In genomic region chr6:32973934-32974333, GRCh38 we compare ENCODE assay signal across 6 cellular contexts. TPM values are rescaled to one million over a fixed set of nuclear protein-coding genes. Genes with fewer than 3 reads are reported as not detected.
DNase-seq lines count a peak whose midpoint lies in the region; ATAC-seq and TF ChIP-seq lines count a peak whose summit lies in the region.

No MANE protein-coding gene starts in this region.

- H3K36me3 ChIP-seq in KMS-11 (ENCODE audit: insufficient read depth): peaks cover 40% of the 10 kb centered on the region; the same call in 1 of the 2 replicates
- H3K36me3 ChIP-seq in body of pancreas (replicated peaks in 1 of 2; ENCODE audit: insufficient read depth in 1 of 2, low read depth in 2 of 2): peaks cover 27 to 36% of the 10 kb centered on the region in 2 donors

- peak overlapping the region; percentile 83 to 87 for H3K27ac Mint-ChIP-seq in natural killer cell treated with Interleukin-12 subunit alpha and Interleukin-12 subunit beta and Interleukin-15 and Interleukin-18, amount 100 ng/mL, for 72 hours

- H2AFZ ChIP-seq in KMS-11 (ENCODE audit: low read depth): no peak overlapping the region

- TF ChIP-seq POLR2A in body of pancreas (IDR thresholded peaks at IDR 0.05): peak in 2 of 3 donors; percentile 7 to 18

- H3K27me3 ChIP-seq in KMS-11 (ENCODE audit: insufficient read depth, low read depth): no peaks in the 10 kb centered on the region
- no peaks in the 10 kb centered on the region for H3K27me3 ChIP-seq in body of pancreas

- H3K4me1 Mint-ChIP-seq in natural killer cell treated with Interleukin-12 subunit alpha and Interleukin-12 subunit beta and Interleukin-15 and Interleukin-18, amount 100 ng/mL, for 72 hours (ENCODE audit: low read depth in 2 of 2): peaks cover 58 to 65% of the 10 kb centered on the region in 2 donors

- intact Hi-C loops in body of pancreas (cut with DNase I): no loop called here

- peak overlapping the region; percentile 93 for H3K4me3 Mint-ChIP-seq in natural killer cell treated with Interleukin-12 subunit alpha and Interleukin-12 subunit beta and Interleukin-15 and Interleukin-18, amount 100 ng/mL, for 72 hours

- H3K4me3 ChIP-seq in KMS-11 (IDR thresholded peaks at IDR 0.05; ENCODE audit: insufficient read depth, low read depth, low read length): no peak overlapping the region
- peak overlapping the region; percentile 83 to 96 for H3K4me3 ChIP-seq in body of pancreas

- peaks cover 26% of the 10 kb centered on the region for H3K4me1 ChIP-seq in KMS-11 (ENCODE audit: low read depth, poor library complexity, severe bottlenecking)
- peaks cover 43% of the 10 kb centered on the region for H3K4me1 ChIP-seq in body of pancreas

- WGBS in body of pancreas, 2 donors: 0 to 1% methylated on average over 4 of the region's 4 CpGs

- DNase-seq in AG08395 (ENCODE audit: low spot score) (peak; percentile 56), body of pancreas (no peak)
- DNase-seq in natural killer cell treated with Interleukin-12 subunit alpha and Interleukin-12 subunit beta and Interleukin-15 and Interleukin-18, amount 100 ng/mL, for 72 hours (ENCODE audit: low spot score): no peak

- H3K9ac ChIP-seq in KMS-11: peak overlapping the region; percentile 100; the same call in 1 of the 2 replicates

- ATAC-seq in body of pancreas (no peak), HG02981 (IDR thresholded peaks at IDR 0.05; ENCODE audit: unreplicated experiment) (no peak), HG02642 (IDR thresholded peaks at IDR 0.05; ENCODE audit: poor library complexity, unreplicated experiment) (no peak)
- no peak for ATAC-seq in natural killer cell treated with Interleukin-12 subunit alpha and Interleukin-12 subunit beta and Interleukin-15 and Interleukin-18, amount 100 ng/mL, for 72 hours

- no peaks in the 10 kb centered on the region for H3K9me3 Mint-ChIP-seq in natural killer cell treated with Interleukin-12 subunit alpha and Interleukin-12 subunit beta and Interleukin-15 and Interleukin-18, amount 100 ng/mL, for 72 hours

- no peaks in the 10 kb centered on the region for H3K27me3 Mint-ChIP-seq in natural killer cell treated with Interleukin-12 subunit alpha and Interleukin-12 subunit beta and Interleukin-15 and Interleukin-18, amount 100 ng/mL, for 72 hours

- no peaks in the 10 kb centered on the region for H3K9me3 ChIP-seq in body of pancreas

- peaks cover 60% of the 10 kb centered on the region for H4K20me1 ChIP-seq in KMS-11 (ENCODE audit: insufficient read depth)

- peaks cover 58% of the 10 kb centered on the region for H3K36me3 Mint-ChIP-seq in natural killer cell treated with Interleukin-12 subunit alpha and Interleukin-12 subunit beta and Interleukin-15 and Interleukin-18, amount 100 ng/mL, for 72 hours

- peak overlapping the region; percentile 62 for H3K4me2 ChIP-seq in KMS-11

- peak overlapping the region; percentile 100; the same call in 1 of the 2 replicates for H3K27ac ChIP-seq in KMS-11
- H3K27ac ChIP-seq in body of pancreas: peak overlapping the region in 3 of 4 donors; percentile 80 to 99 (median 99)

- TF ChIP-seq CTCF in KMS-11 (conservative IDR thresholded peaks at IDR 0.05; ENCODE audit: low read depth, low read length) (no peak), body of pancreas (IDR thresholded peaks at IDR 0.05) (no peak)

- peaks cover 89% of the 10 kb centered on the region for H3K79me2 ChIP-seq in KMS-11 (ENCODE audit: insufficient read depth, low read depth)

RNA-seq across cellular contexts. Expression of gene BRD2, which starts 5.5 kb away (rescaled TPM):
- 100 to 1,000 TPM in 1 of 2 donors, 10 to 100 TPM in 1; 99.1 to 171 TPM for total RNA-seq in body of pancreas
- total RNA-seq in natural killer cell treated with Interleukin-12 subunit alpha and Interleukin-12 subunit beta and Interleukin-15 and Interleukin-18, amount 100 ng/mL, for 72 hours: 100 to 1,000 TPM; 347 to 352 TPM

RNA-seq across cellular contexts. Expression of gene HLA-DMA, which starts 21.0 kb away (rescaled TPM):
- 10 to 100 TPM; 15.8 to 26.7 TPM for total RNA-seq in body of pancreas
- total RNA-seq in natural killer cell treated with Interleukin-12 subunit alpha and Interleukin-12 subunit beta and Interleukin-15 and Interleukin-18, amount 100 ng/mL, for 72 hours: 10 to 100 TPM; 16.9 to 73.0 TPM

RNA-seq across cellular contexts. Expression of gene HLA-DMB, which starts 33.1 kb away (rescaled TPM):
- total RNA-seq in body of pancreas: 10 to 100 TPM in 1 of 2 donors, 1 to 10 TPM in 1; 3.0 to 14.3 TPM
- total RNA-seq in natural killer cell treated with Interleukin-12 subunit alpha and Interleukin-12 subunit beta and Interleukin-15 and Interleukin-18, amount 100 ng/mL, for 72 hours: 10 to 100 TPM in 1 of 2 donors, 1 to 10 TPM in 1; 2.7 to 17.8 TPM

RNA-seq across cellular contexts. Expression of gene HLA-DOA, which starts 35.5 kb away (rescaled TPM):
- total RNA-seq in body of pancreas: 10 to 100 TPM in 1 of 2 donors, 1 to 10 TPM in 1; 2.0 to 83.3 TPM
- total RNA-seq in natural killer cell treated with Interleukin-12 subunit alpha and Interleukin-12 subunit beta and Interleukin-15 and Interleukin-18, amount 100 ng/mL, for 72 hours: 10 to 100 TPM in 1 of 2 donors, under 1 TPM in 1; 0.86 to 22.1 TPM
